In genomic region chr7:22842383-22842903, GRCh38 we compare ENCODE assay signal across 2 cellular contexts.
TF ChIP-seq lines count a peak whose summit lies in the region.

No MANE protein-coding gene starts in this region.

TF ChIP-seq in liver, 16 proteins besides CTCF, POLR2A, EP300 and RAD21:
- TF ChIP-seq RXRA (IDR thresholded peaks at IDR 0.05) (peak in 1 of 2 donors; percentile 5), SP1 (IDR thresholded peaks at IDR 0.05) (peak; percentile 33), YY1 (IDR thresholded peaks at IDR 0.05) (no peak), HNF4A (conservative IDR thresholded peaks at IDR 0.05) (no peak), GABPA (IDR thresholded peaks at IDR 0.05 in 1 of 2, conservative IDR thresholded peaks at IDR 0.05 in 1 of 2) (peak in 1 of 2 donors; percentile 14), NR2F2 (IDR thresholded peaks at IDR 0.05) (peak; percentile 21), TAF1 (conservative IDR thresholded peaks at IDR 0.05) (no peak), MAX (IDR thresholded peaks at IDR 0.05) (no peak)
TF ChIP-seq in liver: peak in this region for 4.

TF ChIP-seq in HepG2, 621 proteins besides CTCF, POLR2A, EP300 and RAD21:
- TF ChIP-seq MTERF4 (CRISPR knock-in tag; IDR thresholded peaks at IDR 0.05) (no peak), ATF3 (CRISPR knock-in tag; IDR thresholded peaks at IDR 0.05) (no peak), BHLHE40 (IDR thresholded peaks at IDR 0.05; ENCODE audit: low read length) (no peak), FOXA1 (IDR thresholded peaks at IDR 0.05) (no peak), FOXA1 (CRISPR knock-in tag; IDR thresholded peaks at IDR 0.05) (no peak), ZNF235 (CRISPR knock-in tag; IDR thresholded peaks at IDR 0.05; ENCODE audit: borderline replicate concordance) (no peak), ZNF512B (CRISPR knock-in tag; IDR thresholded peaks at IDR 0.05; ENCODE audit: borderline replicate concordance) (no peak), ZNF292 (CRISPR knock-in tag; IDR thresholded peaks at IDR 0.05; ENCODE audit: borderline replicate concordance, low read depth) (no peak), CEBPZ (IDR thresholded peaks at IDR 0.05; ENCODE audit: low read length) (no peak)
